16 cellular contexts compared by ENCODE assay signal in genomic region chr6:15016813-15017212, GRCh38.
DNase-seq lines count a peak whose midpoint lies in the region; ATAC-seq, FAIRE-seq and TF ChIP-seq lines count a peak whose summit lies in the region.
"Had no signal": no experiment of that assay in that cellular context is flagged by ENCODE, and none has a peak within 500 bp of the region (broad histone marks: within the 10 kb centered on the region; RNA-seq: fewer than 3 reads in every experiment).

No MANE protein-coding gene starts in this region.

- no peak overlapping the region for H3K18ac ChIP-seq in IMR-90 (ENCODE audit: low read depth, low read length)

- no peak for ATAC-seq in IMR-90 (ENCODE audit: low read depth)
- ATAC-seq in GM18868 (IDR thresholded peaks at IDR 0.05; ENCODE audit: unreplicated experiment): no peak

- H3K79me1 ChIP-seq in IMR-90 (ENCODE audit: low read depth in 1 of 2, low read length in 2 of 2): no peaks in the 10 kb centered on the region

- H2AFZ ChIP-seq in IMR-90 (replicated peaks; ENCODE audit: low read length, poor library complexity): peak overlapping the region; percentile 48
- H2AFZ ChIP-seq in smooth muscle cell (ENCODE audit: low read depth): no peak overlapping the region

- no peak overlapping the region for H3K14ac ChIP-seq in IMR-90 (replicated peaks; ENCODE audit: low read depth, low read length)

- DNase-seq in left ventricle myocardium inferior: no peak
- no peak for DNase-seq in right atrium auricular region (ENCODE audit: low spot score)
- DNase-seq in IMR-90: no peak
- DNase-seq in smooth muscle cell (lab: John Stamatoyannopoulos, UW; ENCODE audit: unreplicated experiment): no peak
- no peak for DNase-seq in T-helper 1 cell
- DNase-seq in urothelium cell line (ENCODE audit: low spot score): no peak
- DNase-seq: 8988T; MM.1S; NCI-H1105; NCI-H187; NCI-H446; NK-92 treated with Interleukin-12 subunit alpha and Interleukin-12 subunit beta, amount 100 ng/mL, for 24 hours had no signal

- TF ChIP-seq CTCF in left ventricle myocardium inferior (IDR thresholded peaks at IDR 0.05; ENCODE audit: borderline replicate concordance): no peak
- no peak for TF ChIP-seq CTCF in right atrium auricular region (IDR thresholded peaks at IDR 0.05)
- no peak for TF ChIP-seq CTCF in IMR-90 (conservative IDR thresholded peaks at IDR 0.05; ENCODE audit: low read depth, low read length)
- no peak for TF ChIP-seq CTCF in smooth muscle cell (IDR thresholded peaks at IDR 0.05; ENCODE audit: borderline replicate concordance, insufficient read depth, poor library complexity, severe bottlenecking)

- H3K56ac ChIP-seq in IMR-90 (ENCODE audit: extremely low read depth, insufficient read depth, low read length): no peak overlapping the region

- in situ Hi-C loops in IMR-90 (cut with MboI; ENCODE audit: low sequenced_read_pairs): no loop called here

- BruUV-seq in IMR-90 (replicated peaks; lab: Mats Ljungman, UMichigan): no TSS peak

- CTCF ChIA-PET in IMR-90 (lab: Yijun Ruan, JAX): no interaction called here

- POLR2A ChIA-PET in IMR-90 (lab: Charles Lee; ENCODE audit: unreplicated experiment): no interaction called here

- H2AK9ac ChIP-seq in IMR-90 (replicated peaks; ENCODE audit: low read depth, low read length, poor library complexity): no peak overlapping the region

- no peaks in the 10 kb centered on the region for H3K27me3 ChIP-seq in left ventricle myocardium inferior (ENCODE audit: low read depth)
- no peaks in the 10 kb centered on the region for H3K27me3 ChIP-seq in right atrium auricular region
- peaks cover 4% of the 10 kb centered on the region; the same call in 1 of the 2 replicates for H3K27me3 ChIP-seq in IMR-90 (ENCODE audit: control insufficient read depth, insufficient read depth, low read length)
- no peaks in the 10 kb centered on the region for H3K27me3 ChIP-seq in ectodermal cell (ENCODE audit: control insufficient read depth, insufficient read depth, low read length, poor library complexity, severe bottlenecking)
- H3K27me3 ChIP-seq in smooth muscle cell (ENCODE audit: low read depth): no peaks in the 10 kb centered on the region
- H3K27me3 ChIP-seq: SJSA1 had no signal

- no peaks in the 10 kb centered on the region for H3F3A ChIP-seq in smooth muscle cell (ENCODE audit: low read depth)

- no peak for TF ChIP-seq RAD21 in IMR-90 (IDR thresholded peaks at IDR 0.05; ENCODE audit: low read length)

- no peaks in the 10 kb centered on the region for H3K36me3 ChIP-seq in left ventricle myocardium inferior
- no peaks in the 10 kb centered on the region for H3K36me3 ChIP-seq in right atrium auricular region
- no peaks in the 10 kb centered on the region for H3K36me3 ChIP-seq in IMR-90 (ENCODE audit: control insufficient read depth, insufficient read depth, low read length)
- H3K36me3 ChIP-seq in ectodermal cell (ENCODE audit: control insufficient read depth, insufficient read depth, low read length): no peaks in the 10 kb centered on the region
- H3K36me3 ChIP-seq in smooth muscle cell (ENCODE audit: low read depth): no peaks in the 10 kb centered on the region
- H3K36me3 ChIP-seq: SJSA1 had no signal

- H2BK15ac ChIP-seq in IMR-90 (ENCODE audit: low read depth, low read length): no peak overlapping the region

- H3K9ac ChIP-seq in IMR-90 (ENCODE audit: low read depth, low read length) (no peak overlapping the region), smooth muscle cell (ENCODE audit: low read depth) (no peak overlapping the region)

- peak overlapping the region; percentile 36 for H3K4me3 ChIP-seq in left ventricle myocardium inferior
- H3K4me3 ChIP-seq in right atrium auricular region: peak overlapping the region in 1 of 2 donors; percentile 6
- H3K4me3 ChIP-seq in IMR-90 (ENCODE audit: insufficient read depth, low read depth, low read length): no peak overlapping the region
- no peak overlapping the region for H3K4me3 ChIP-seq in ectodermal cell (ENCODE audit: insufficient read depth, low read depth, low read length)
- no peak overlapping the region for H3K4me3 ChIP-seq in smooth muscle cell
- H3K4me3 ChIP-seq: SJSA1 had no signal

- no peak overlapping the region for H2BK5ac ChIP-seq in IMR-90 (ENCODE audit: low read depth, low read length, poor library complexity, severe bottlenecking)

- H3K9me1 ChIP-seq in IMR-90 (ENCODE audit: insufficient read depth, low read length): 0 out of 2 replicates have a peak, but pooled peaks cover 3% of the 10 kb centered on the region

- WGBS in IMR-90 (ENCODE audit: extremely low coverage in 2 of 2, insufficient read length in 1 of 2), 2 experiments: no CpG with 5 or more reads among the region's 6 CpGs
- 92 to 94% methylated on average over 4 of the region's 6 CpGs for WGBS in ectodermal cell, 2 experiments
- 66% methylated on average over 6 of the region's 6 CpGs for whole genome bisulfite sequencing in smooth muscle cell (ENCODE audit: low lambda C conversion rate)

- H3K4me1 ChIP-seq in left ventricle myocardium inferior: peaks cover 14% of the 10 kb centered on the region
- no peaks in the 10 kb centered on the region for H3K4me1 ChIP-seq in right atrium auricular region
- H3K4me1 ChIP-seq in IMR-90 (ENCODE audit: control insufficient read depth, insufficient read depth, low read length): no peaks in the 10 kb centered on the region; the same call in 1 of the 2 replicates
- H3K4me1 ChIP-seq in ectodermal cell (ENCODE audit: control insufficient read depth, insufficient read depth, low read length): peaks cover 4% of the 10 kb centered on the region
- H3K4me1 ChIP-seq in smooth muscle cell (ENCODE audit: low read depth): peaks cover 8% of the 10 kb centered on the region
- H3K4me1 ChIP-seq: SJSA1 had no signal

- H4K91ac ChIP-seq in IMR-90 (ENCODE audit: insufficient read depth, low read depth, low read length): no peak overlapping the region

- no peaks in the 10 kb centered on the region for H3K9me3 ChIP-seq in left ventricle myocardium inferior (replicated peaks)
- H3K9me3 ChIP-seq in right atrium auricular region: no peaks in the 10 kb centered on the region
- peaks cover 7% of the 10 kb centered on the region for H3K9me3 ChIP-seq in IMR-90 (ENCODE audit: control insufficient read depth, insufficient read depth, low read length)
- H3K9me3 ChIP-seq in ectodermal cell (ENCODE audit: control insufficient read depth, low read length): no peaks in the 10 kb centered on the region
- no peaks in the 10 kb centered on the region for H3K9me3 ChIP-seq in smooth muscle cell (replicated peaks; ENCODE audit: low read depth)

- H4K5ac ChIP-seq in IMR-90 (ENCODE audit: low read depth, low read length): no peak overlapping the region

- TF ChIP-seq POLR2A in IMR-90 (IDR thresholded peaks at IDR 0.05; ENCODE audit: low read depth, low read length): no peak

- no peak overlapping the region for H3K4me2 ChIP-seq in IMR-90 (ENCODE audit: low read depth, low read length)
- peak overlapping the region; percentile 27 for H3K4me2 ChIP-seq in smooth muscle cell

- no peaks in the 10 kb centered on the region for H3K79me2 ChIP-seq in smooth muscle cell (ENCODE audit: low read depth)

- H2BK20ac ChIP-seq in IMR-90 (ENCODE audit: low read depth, low read length): no peak overlapping the region

- H2BK120ac ChIP-seq in IMR-90 (ENCODE audit: low read depth, low read length): 0 out of 2 replicates have a peak overlapping the region, but pooled peaks have one; percentile 40

- H3K23ac ChIP-seq in IMR-90 (ENCODE audit: low read depth, low read length): no peak overlapping the region

- H4K8ac ChIP-seq in IMR-90 (ENCODE audit: low read depth in 2 of 2, low read length in 2 of 2): no peak overlapping the region

- FAIRE-seq in urothelium cell line (lab: Jason Lieb, UNC): no peak

- no peak overlapping the region for H3K27ac ChIP-seq in left ventricle myocardium inferior (replicated peaks)
- no peak overlapping the region for H3K27ac ChIP-seq in right atrium auricular region
- no peak overlapping the region for H3K27ac ChIP-seq in IMR-90 (ENCODE audit: insufficient read depth, low read length)
- peak overlapping the region; percentile 8 for H3K27ac ChIP-seq in ectodermal cell (ENCODE audit: insufficient read depth, low read depth, low read length, poor library complexity, severe bottlenecking)
- no peak overlapping the region for H3K27ac ChIP-seq in smooth muscle cell (ENCODE audit: low read depth)
- H3K27ac ChIP-seq: RWPE1, SJSA1 had no signal

- dilution Hi-C loops in IMR-90 (cut with HindIII; ENCODE audit: low sequenced_read_pairs, unreplicated experiment): no loop called here

- no peak overlapping the region for H3K4ac ChIP-seq in IMR-90 (ENCODE audit: low read depth, low read length)

- H4K20me1 ChIP-seq in IMR-90 (ENCODE audit: insufficient read depth, low read length) (no peaks in the 10 kb centered on the region), smooth muscle cell (ENCODE audit: low read depth) (no peaks in the 10 kb centered on the region)

- intact Hi-C loops in left ventricle myocardium inferior (cut with micrococcal nuclease) (no loop called here), IMR-90 (cut with micrococcal nuclease) (loop anchor here (5.0 kb wide), 1 partner anchor 430 kb away; no protein-coding TSS in a partner anchor)

- H2AK5ac ChIP-seq in IMR-90 (ENCODE audit: low read depth, low read length): no peak overlapping the region

TF ChIP-seq in IMR-90, 13 proteins besides CTCF, POLR2A, EP300 and RAD21 (continues in another document):
- TF ChIP-seq MXI1 (IDR thresholded peaks at IDR 0.05; ENCODE audit: borderline replicate concordance, low read depth, low read length) (no peak), USF2 (IDR thresholded peaks at IDR 0.05; ENCODE audit: low read depth, low read length) (no peak), SMC3 (IDR thresholded peaks at IDR 0.05; ENCODE audit: low read depth, low read length) (no peak), MAFK (IDR thresholded peaks at IDR 0.05; ENCODE audit: low read depth, low read length) (no peak), CHD1 (IDR thresholded peaks at IDR 0.05; ENCODE audit: low read depth, low read length) (no peak)
- TF ChIP-seq, protein P1, sequence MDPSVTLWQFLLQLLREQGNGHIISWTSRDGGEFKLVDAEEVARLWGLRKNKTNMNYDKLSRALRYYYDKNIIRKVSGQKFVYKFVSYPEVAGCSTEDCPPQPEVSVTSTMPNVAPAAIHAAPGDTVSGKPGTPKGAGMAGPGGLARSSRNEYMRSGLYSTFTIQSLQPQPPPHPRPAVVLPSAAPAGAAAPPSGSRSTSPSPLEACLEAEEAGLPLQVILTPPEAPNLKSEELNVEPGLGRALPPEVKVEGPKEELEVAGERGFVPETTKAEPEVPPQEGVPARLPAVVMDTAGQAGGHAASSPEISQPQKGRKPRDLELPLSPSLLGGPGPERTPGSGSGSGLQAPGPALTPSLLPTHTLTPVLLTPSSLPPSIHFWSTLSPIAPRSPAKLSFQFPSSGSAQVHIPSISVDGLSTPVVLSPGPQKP (IDR thresholded peaks at IDR 0.05; ENCODE audit: borderline replicate concordance, low read depth, low read length): no peak
